Comparison of ENCODE assay signal across 17 cellular contexts in the genomic region with DNA sequence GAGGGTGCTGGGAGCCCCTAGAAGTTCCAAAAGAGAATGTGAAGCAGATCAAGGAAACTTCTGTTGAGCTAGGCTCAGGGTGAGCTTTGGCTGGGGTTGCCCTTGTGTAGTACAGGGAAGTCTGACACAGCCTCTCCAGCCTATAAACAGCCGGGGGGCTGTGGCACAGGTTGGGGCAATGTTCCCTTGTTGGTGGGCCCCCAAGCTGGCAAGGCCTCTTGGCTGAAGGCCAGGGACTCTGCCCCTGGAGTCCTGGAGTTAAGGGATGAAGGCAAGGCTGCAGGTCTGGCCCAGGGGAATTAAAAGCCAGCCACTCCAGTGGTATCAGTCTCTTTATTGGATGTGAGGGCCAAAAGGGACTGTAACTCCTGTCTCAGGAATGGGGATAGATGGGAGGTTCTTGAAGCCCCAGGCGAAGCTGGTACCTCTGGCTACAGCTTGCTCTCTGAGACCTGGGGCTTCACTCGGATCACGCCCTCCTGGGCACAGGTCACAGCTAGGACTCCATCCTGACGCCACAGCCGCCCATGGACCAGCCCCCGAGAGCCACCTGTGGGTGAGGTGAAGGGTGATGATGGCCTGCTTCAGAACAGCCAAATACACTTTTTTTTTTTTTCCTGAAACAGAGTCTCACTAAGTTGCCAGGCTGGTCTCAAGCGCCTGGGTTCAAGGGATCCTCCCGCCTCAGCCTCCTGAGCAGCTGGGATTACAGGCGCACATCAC. TPM values are rescaled to one million over a fixed set of nuclear protein-coding genes. Genes with fewer than 3 reads are reported as not detected.
DNase-seq lines count a peak whose midpoint lies in the region; ATAC-seq, FAIRE-seq and TF ChIP-seq lines count a peak whose summit lies in the region.
"Had no signal": no experiment of that assay in that cellular context is flagged by ENCODE, and none has a peak within 500 bp of the region (broad histone marks: within the 10 kb centered on the region; RNA-seq: fewer than 3 reads in every experiment).

No MANE protein-coding gene starts in this region.

- whole genome bisulfite sequencing in GM12878 (ENCODE audit: insufficient coverage, insufficient replicate concordance, low lambda C conversion rate, missing lambda C conversion rate) = 91% methylated on average over 9 of the region's 10 CpGs
- 90% methylated on average over 10 of the region's 10 CpGs for WGBS in suprapubic skin

- no peaks in the 10 kb centered on the region for H3K79me2 ChIP-seq in OCI-LY7 (ENCODE audit: insufficient read depth, low read depth, low read length)
- no peaks in the 10 kb centered on the region for H3K79me2 ChIP-seq in GM12878 (ENCODE audit: control insufficient read depth, insufficient read depth, low read length)

- H4K20me1 ChIP-seq in OCI-LY7 (ENCODE audit: insufficient read depth, low read length) (no peaks in the 10 kb centered on the region), GM12878 (ENCODE audit: control insufficient read depth, insufficient read depth) (no peaks in the 10 kb centered on the region)

- H3K4me3 ChIP-seq in OCI-LY7 (ENCODE audit: low read depth, low read length, poor library complexity, severe bottlenecking) (peak overlapping the region; percentile 12), GM12878 (no peak overlapping the region), suprapubic skin (no peak overlapping the region)

- DNase-seq in OCI-LY7 (ENCODE audit: low spot score) (no peak), GM12878 (ENCODE audit: low read depth, low spot score) (no peak), naive B cell (no peak), suprapubic skin (ENCODE audit: low spot score in 2 of 2) (no peak), activated gamma-delta T cell (lab: John Stamatoyannopoulos, UW) (no peak), NCI-H2081 treated with DMSO at 0.1 percent for 48 hours (lab: John Stamatoyannopoulos, UW) (no peak)
- DNase-seq: Calu3; effector CD8-positive, alpha-beta T cell; NCI-H2107; NCI-H526; SK-N-SH; T-helper 9 cell had no signal

- no peak for ATAC-seq in GM12878
- no peak for ATAC-seq in naive B cell (ENCODE audit: low read depth in 2 of 2)
- no peak for ATAC-seq in HG02678 (IDR thresholded peaks at IDR 0.05; ENCODE audit: unreplicated experiment)
- ATAC-seq: activated CD4-positive, CD25-positive, alpha-beta regulatory T cell treated with anti-CD3 and anti-CD28 coated beads, Interleukin-2, amount 50 U/mL, for 24 hours had no signal

- no TSS peak for BruUV-seq in OCI-LY7 (replicated peaks; lab: Mats Ljungman, UMichigan)
- BruUV-seq in GM12878 (replicated peaks; lab: Mats Ljungman, UMichigan) = no TSS peak

- no peaks in the 10 kb centered on the region for H3K9me3 ChIP-seq in OCI-LY7 (ENCODE audit: low read length)
- no peaks in the 10 kb centered on the region for H3K9me3 ChIP-seq in GM12878 (replicated peaks; ENCODE audit: control insufficient read depth, insufficient read depth, low read length)
- H3K9me3 ChIP-seq in suprapubic skin = no peaks in the 10 kb centered on the region
- H3K9me3 ChIP-seq: SK-N-SH had no signal

- H3K27ac ChIP-seq in OCI-LY7 (ENCODE audit: low read depth, low read length, poor library complexity, severe bottlenecking) (peak overlapping the region; percentile 66), GM12878 (ENCODE audit: control insufficient read depth, insufficient read depth) (peak overlapping the region; percentile 39), suprapubic skin (peak overlapping the region; percentile 17)

- peak overlapping the region; percentile 45 to 84 (median 77) for H3K27ac Mint-ChIP-seq in naive B cell
- H3K27ac Mint-ChIP-seq: stimulated activated naive CD8-positive, alpha-beta T cell treated with anti-CD3 and anti-CD28 coated beads, Interleukin-15, Interleukin-2, amounts not matched to agents 100 ng/mL and 50 ng/mL, for 24 hours had no signal

- H2AFZ ChIP-seq in OCI-LY7 (ENCODE audit: low read length) = peak overlapping the region; percentile 13; the same call in 1 of the 2 replicates
- no peak overlapping the region for H2AFZ ChIP-seq in GM12878 (ENCODE audit: control insufficient read depth, low read depth, low read length)

- no peaks in the 10 kb centered on the region for H3K9me3 Mint-ChIP-seq in naive B cell
- H3K9me3 Mint-ChIP-seq: central memory CD8-positive, alpha-beta T cell; stimulated activated naive CD8-positive, alpha-beta T cell treated with anti-CD3 and anti-CD28 coated beads, Interleukin-15, Interleukin-2, amounts not matched to agents 100 ng/mL and 50 ng/mL, for 24 hours had no signal

- no peak for TF ChIP-seq EP300 in GM12878 (IDR thresholded peaks at IDR 0.05; ENCODE audit: borderline replicate concordance in 1 of 2, control insufficient read depth in 1 of 2, low read depth in 2 of 2, low read length in 2 of 2)
- TF ChIP-seq EP300 in suprapubic skin (IDR thresholded peaks at IDR 0.05) = no peak

- no peak for FAIRE-seq in GM12878 (lab: Jason Lieb, UNC)

- CTCF ChIA-PET in OCI-LY7 (lab: Charles Lee; ENCODE audit: unreplicated experiment) = interaction anchor here (1.2 kb wide), 1 partner anchor 19 kb away, joined by 3 read pairs; no protein-coding TSS in a partner anchor
- CTCF ChIA-PET in GM12878 (lab: Yijun Ruan, JAX) = interaction anchor here (1.0 to 3.8 kb wide), 7 partner anchors 8 to 129 kb away, joined by 3 to 18 read pairs (median 8); a partner anchor contains a TSS

- peaks cover 32% of the 10 kb centered on the region; the same call in 1 of the 2 replicates for H3K36me3 ChIP-seq in OCI-LY7 (ENCODE audit: insufficient read depth, low read length)
- H3K36me3 ChIP-seq in GM12878 (ENCODE audit: control insufficient read depth in 2 of 2, insufficient read depth in 2 of 2, low read length in 1 of 2) = peaks cover 5 to 12% of the 10 kb centered on the region in 2 experiments
- H3K36me3 ChIP-seq in suprapubic skin = peaks cover 74% of the 10 kb centered on the region

- no peaks in the 10 kb centered on the region for H3K27me3 Mint-ChIP-seq in naive B cell
- H3K27me3 Mint-ChIP-seq: central memory CD8-positive, alpha-beta T cell; stimulated activated naive CD8-positive, alpha-beta T cell treated with anti-CD3 and anti-CD28 coated beads, Interleukin-15, Interleukin-2, amounts not matched to agents 100 ng/mL and 50 ng/mL, for 24 hours had no signal

- H3K9me2 ChIP-seq in OCI-LY7 (ENCODE audit: insufficient read depth, low read length) = no peaks in the 10 kb centered on the region
- H3K9me2 ChIP-seq: SK-N-SH had no signal

- SMC1A ChIA-PET in GM12878 (lab: Charles Lee; ENCODE audit: uncharacterized antibody, unreplicated experiment) = interaction anchor here (0.6 to 2.1 kb wide), 14 partner anchors 8 to 170 kb away, joined by 3 to 4 read pairs (median 4); a partner anchor contains a TSS

- H3K9ac ChIP-seq in GM12878 (ENCODE audit: control insufficient read depth, insufficient read depth, low read length) = no peak overlapping the region
- H3K9ac ChIP-seq: SK-N-SH had no signal

- RAD21 ChIA-PET in GM12878 (lab: Charles Lee; ENCODE audit: unreplicated experiment) = interaction anchor here (0.9 to 1.7 kb wide), 11 partner anchors 16 to 129 kb away, joined by 3 to 6 read pairs (median 4); a partner anchor contains a TSS

- H3K27me3 ChIP-seq in GM12878 (replicated peaks in 1 of 2; ENCODE audit: control insufficient read depth in 2 of 2, insufficient read depth in 2 of 2, low read length in 1 of 2) (no peaks in the 10 kb centered on the region), suprapubic skin (no peaks in the 10 kb centered on the region)

- no peak for TF ChIP-seq POLR2A in GM12878 (IDR thresholded peaks at IDR 0.05; ENCODE audit: low read depth, low read length)
- no peak for TF ChIP-seq POLR2A in suprapubic skin (IDR thresholded peaks at IDR 0.05)

- peaks cover 5 to 15% of the 10 kb centered on the region in 2 donors for H3K36me3 Mint-ChIP-seq in naive B cell

- TF ChIP-seq CTCF in OCI-LY7 (conservative IDR thresholded peaks at IDR 0.05; ENCODE audit: low read length) = no peak
- TF ChIP-seq CTCF in GM12878 (IDR thresholded peaks at IDR 0.05 in 2 of 3, conservative IDR thresholded peaks at IDR 0.05 in 1 of 3; ENCODE audit: control insufficient read depth in 2 of 3, extremely low read depth in 1 of 3, insufficient read depth in 1 of 3, low read depth in 3 of 3, low read length in 3 of 3) = no peak
- no peak for TF ChIP-seq CTCF in suprapubic skin (IDR thresholded peaks at IDR 0.05)

- H3K4me2 ChIP-seq in OCI-LY7 (ENCODE audit: low read length) (peak overlapping the region; percentile 58), GM12878 (ENCODE audit: control insufficient read depth, insufficient read depth) (no peak overlapping the region)
- H3K4me2 ChIP-seq: SK-N-SH had no signal

- H3K4me3 Mint-ChIP-seq in naive B cell = peak overlapping the region in 7 of 8 donors; percentile 2 to 85 (median 43)
- H3K4me3 Mint-ChIP-seq: central memory CD8-positive, alpha-beta T cell; stimulated activated naive CD8-positive, alpha-beta T cell treated with anti-CD3 and anti-CD28 coated beads, Interleukin-15, Interleukin-2, amounts not matched to agents 100 ng/mL and 50 ng/mL, for 24 hours had no signal

- H3K4me1 ChIP-seq in OCI-LY7 (ENCODE audit: insufficient read depth, low read length, poor library complexity, severe bottlenecking) = peaks cover 20% of the 10 kb centered on the region
- peaks cover 14% of the 10 kb centered on the region for H3K4me1 ChIP-seq in GM12878 (ENCODE audit: control insufficient read depth, insufficient read depth, low read length)
- H3K4me1 ChIP-seq in suprapubic skin = peaks cover 19% of the 10 kb centered on the region

- in situ Hi-C loops in GM12878 (cut with MboI) = no loop called here

- POLR2A ChIA-PET in OCI-LY7 (lab: Charles Lee) (interaction anchor here (0.9 to 2.4 kb wide), 11 partner anchors 9 to 129 kb away, joined by 3 to 11 read pairs (median 5); a partner anchor contains a TSS), GM12878 (lab: Charles Lee) (interaction anchor here (0.9 to 2.3 kb wide), 8 partner anchors 11 to 119 kb away, joined by 3 to 10 read pairs (median 5); a partner anchor contains a TSS)

- intact Hi-C loops in OCI-LY7 (cut with micrococcal nuclease; ENCODE audit: unreplicated experiment) (no loop called here), GM12878 (cut with micrococcal nuclease; ENCODE audit: unreplicated experiment) (no loop called here)

- no peak for TF ChIP-seq RAD21 in GM12878 (IDR thresholded peaks at IDR 0.05; ENCODE audit: insufficient read depth, low read depth, low read length)

- H3K4me1 Mint-ChIP-seq in naive B cell = peaks cover 15 to 20% (median 16%) of the 10 kb centered on the region in 3 donors

RNA-seq across cellular contexts. Expression of a gene that starts 8.0 kb away (rescaled TPM):
- total RNA-seq in OCI-LY7 (2014; rRNA removed; shearing (Covaris generic)) = 0.49 and 0.79 TPM in 2 replicates
- total RNA-seq in OCI-LY7 (2022) (0.49 and 1.1 TPM in 2 replicates), GM12878 (2014; rRNA removed) (0.76 and 0.79 TPM in 2 replicates), GM12878 (2014; rRNA removed; fragmentation: Illumina TruSeq; extraction: Trizol) (0.22 and 0.23 TPM in 2 replicates), GM12878 (2021) (0.77 and 1.2 TPM in 2 replicates), suprapubic skin (100 to 1,000 TPM; 106 to 161 (median 143) TPM)
- total RNA-seq in GM12878 (2013; cell fraction: nucleolus; rRNA removed) = 2.3 and 5.2 TPM in 2 replicates
- polyA plus RNA-seq in GM12878 (2011; ENCODE audit: low read depth) = 0.41 TPM
- polyA plus RNA-seq in GM12878 (2011; rRNA removed) (0.27 and 0.41 TPM in 2 replicates), GM12878 (2014; fragmentation: Illumina TruSeq; extraction: Trizol) (0.10 and 0.27 TPM in 2 replicates), GM12878 (2014; fragmentation: Nextera tagmentation; extraction: Ambion mirVana) (under 1 TPM; 0.34 to 0.37 TPM), GM12878 (2014; rRNA removed) (1.1 and 1.3 TPM in 2 replicates), GM12878 (2016; fragmentation: Nextera tagmentation; extraction: Ambion mirVana) (1 to 10 TPM in 1 of 2 experiments, under 1 TPM in 1; 0.74 to 1.4 TPM), naive B cell (ENCODE audit: low read depth in 6 of 6) (1 to 10 TPM in 3 of 6 donors, under 1 TPM in 2, not detected in 1; 0.45 to 1.9 (median 1.1) TPM)
- 0.76 and 0.97 TPM in 2 replicates for polyA plus RNA-seq in GM12878 (2011; cell fraction: cytosol; rRNA removed)
- 0.49 and 0.92 TPM in 2 replicates for polyA plus RNA-seq in GM12878 (2011; cell fraction: nucleus; rRNA removed)
- polyA plus RNA-seq in GM12878 (2012) = 1.1 and 1.9 TPM in 2 replicates
- polyA minus RNA-seq in GM12878 (2011; rRNA and poly(A)+ RNA removed) = 0.15 and 0.52 TPM in 2 replicates
- polyA minus RNA-seq in GM12878 (2011; cell fraction: cytosol; rRNA and poly(A)+ RNA removed) = not detected in 2 replicates
- polyA minus RNA-seq in GM12878 (2011; cell fraction: nucleus; rRNA and poly(A)+ RNA removed) = 0.85 and 1.4 TPM in 2 replicates

RNA-seq across cellular contexts. Expression of a gene that starts 14.5 kb away (rescaled TPM):
- not detected in 2 replicates for total RNA-seq in OCI-LY7 (2014; rRNA removed; shearing (Covaris generic))
- total RNA-seq in OCI-LY7 (2022) (not detected in 2 replicates), GM12878 (2014; rRNA removed) (not detected in 2 replicates), GM12878 (2014; rRNA removed; fragmentation: Illumina TruSeq; extraction: Trizol) (not detected in 2 replicates), GM12878 (2021) (not detected in 2 replicates), suprapubic skin (1 to 10 TPM in 1 of 4 donors, under 1 TPM in 1, not detected in 2; 0.91 to 1.6 TPM)
- total RNA-seq in GM12878 (2013; cell fraction: nucleolus; rRNA removed) = not detected in 2 replicates
- polyA plus RNA-seq in GM12878 (2011; ENCODE audit: low read depth) = not detected
- polyA plus RNA-seq in GM12878 (2011; rRNA removed) (not detected in 2 replicates), GM12878 (2014; fragmentation: Illumina TruSeq; extraction: Trizol) (not detected in 2 replicates), GM12878 (2014; fragmentation: Nextera tagmentation; extraction: Ambion mirVana) (not detected), GM12878 (2014; rRNA removed) (not detected in 2 replicates), GM12878 (2016; fragmentation: Nextera tagmentation; extraction: Ambion mirVana) (under 1 TPM in 1 of 2 experiments, not detected in 1; 0.37 TPM), naive B cell (ENCODE audit: low read depth in 6 of 6) (1 to 10 TPM in 1 of 6 donors, under 1 TPM in 2, not detected in 3; 0.64 to 1.2 (median 0.69) TPM)
- polyA plus RNA-seq in GM12878 (2011; cell fraction: cytosol; rRNA removed) = 0.09 and 0.15 TPM in 2 replicates
- not detected in 2 replicates for polyA plus RNA-seq in GM12878 (2011; cell fraction: nucleus; rRNA removed)
- polyA plus RNA-seq in GM12878 (2012) = 0.31 TPM in 1 of 2 replicates, not detected in the other
- polyA minus RNA-seq in GM12878 (2011; rRNA and poly(A)+ RNA removed) = not detected in 2 replicates
- not detected in 2 replicates for polyA minus RNA-seq in GM12878 (2011; cell fraction: cytosol; rRNA and poly(A)+ RNA removed)
- not detected in 2 replicates for polyA minus RNA-seq in GM12878 (2011; cell fraction: nucleus; rRNA and poly(A)+ RNA removed)
- total RNA-seq: Calu3, renal cortical epithelial cell had no signal

RNA-seq across cellular contexts. Expression of a gene that starts 15.6 kb away (rescaled TPM):
- total RNA-seq in OCI-LY7 (2014; rRNA removed; shearing (Covaris generic)) = 37.1 and 44.6 TPM in 2 replicates
- 28.0 and 28.2 TPM in 2 replicates for total RNA-seq in OCI-LY7 (2022)
- 43.6 and 48.2 TPM in 2 replicates for total RNA-seq in GM12878 (2013; cell fraction: nucleolus; rRNA removed)
- 45.0 and 47.9 TPM in 2 replicates for total RNA-seq in GM12878 (2014; rRNA removed)
- 15.2 and 16.5 TPM in 2 replicates for total RNA-seq in GM12878 (2014; rRNA removed; fragmentation: Illumina TruSeq; extraction: Trizol)
- 24.9 and 27.3 TPM in 2 replicates for total RNA-seq in GM12878 (2021)
- 12.5 TPM for polyA plus RNA-seq in GM12878 (2011; ENCODE audit: low read depth)
- polyA plus RNA-seq in GM12878 (2011; rRNA removed) = 22.9 and 39.3 TPM in 2 replicates
- 75.7 and 85.6 TPM in 2 replicates for polyA plus RNA-seq in GM12878 (2011; cell fraction: cytosol; rRNA removed)
- 67.1 and 69.3 TPM in 2 replicates for polyA plus RNA-seq in GM12878 (2011; cell fraction: nucleus; rRNA removed)
- 22.6 and 23.4 TPM in 2 replicates for polyA plus RNA-seq in GM12878 (2012)
- polyA plus RNA-seq in GM12878 (2014; fragmentation: Illumina TruSeq; extraction: Trizol) = 9.5 and 15.9 TPM in 2 replicates
- polyA plus RNA-seq in GM12878 (2014; fragmentation: Nextera tagmentation; extraction: Ambion mirVana) = 10 to 100 TPM in 1 of 2 experiments, 1 to 10 TPM in 1; 5.1 to 10.1 TPM
- 42.0 and 45.3 TPM in 2 replicates for polyA plus RNA-seq in GM12878 (2014; rRNA removed)
- polyA plus RNA-seq in GM12878 (2016; fragmentation: Nextera tagmentation; extraction: Ambion mirVana) = 10 to 100 TPM; 36.3 to 47.5 TPM
- 19.8 and 46.3 TPM in 2 replicates for polyA minus RNA-seq in GM12878 (2011; rRNA and poly(A)+ RNA removed)
- 6.8 and 13.9 TPM in 2 replicates for polyA minus RNA-seq in GM12878 (2011; cell fraction: cytosol; rRNA and poly(A)+ RNA removed)
- polyA minus RNA-seq in GM12878 (2011; cell fraction: nucleus; rRNA and poly(A)+ RNA removed) = 21.6 and 34.5 TPM in 2 replicates
- polyA plus RNA-seq in naive B cell (ENCODE audit: low read depth in 6 of 6) = 10 to 100 TPM; 35.4 to 46.7 (median 38.7) TPM
- total RNA-seq in suprapubic skin = 10 to 100 TPM; 34.4 to 62.0 (median 44.3) TPM

RNA-seq across cellular contexts. Expression of a gene that starts 15.8 kb away (rescaled TPM):
- total RNA-seq in OCI-LY7 (2014; rRNA removed; shearing (Covaris generic)) = 5.7 and 12.0 TPM in 2 replicates
- 6.0 and 6.8 TPM in 2 replicates for total RNA-seq in OCI-LY7 (2022)
- 6.8 and 7.8 TPM in 2 replicates for total RNA-seq in GM12878 (2013; cell fraction: nucleolus; rRNA removed)
- total RNA-seq in GM12878 (2014; rRNA removed) = 4.6 and 5.7 TPM in 2 replicates
- total RNA-seq in GM12878 (2014; rRNA removed; fragmentation: Illumina TruSeq; extraction: Trizol) = 4.3 and 4.9 TPM in 2 replicates
- total RNA-seq in GM12878 (2021) = 4.1 and 4.5 TPM in 2 replicates
- 1.2 TPM for polyA plus RNA-seq in GM12878 (2011; ENCODE audit: low read depth)
- 4.3 and 5.1 TPM in 2 replicates for polyA plus RNA-seq in GM12878 (2011; rRNA removed)
- 5.1 and 5.5 TPM in 2 replicates for polyA plus RNA-seq in GM12878 (2011; cell fraction: cytosol; rRNA removed)
- 3.6 and 3.7 TPM in 2 replicates for polyA plus RNA-seq in GM12878 (2011; cell fraction: nucleus; rRNA removed)
- polyA plus RNA-seq in GM12878 (2012) = 1.1 and 3.4 TPM in 2 replicates
- polyA plus RNA-seq in GM12878 (2014; fragmentation: Illumina TruSeq; extraction: Trizol) = 3.2 and 4.7 TPM in 2 replicates
- 1 to 10 TPM; 1.6 to 2.0 TPM for polyA plus RNA-seq in GM12878 (2014; fragmentation: Nextera tagmentation; extraction: Ambion mirVana)
- 4.1 and 4.6 TPM in 2 replicates for polyA plus RNA-seq in GM12878 (2014; rRNA removed)
- polyA plus RNA-seq in GM12878 (2016; fragmentation: Nextera tagmentation; extraction: Ambion mirVana) = 1 to 10 TPM; 3.5 to 3.6 TPM
- polyA minus RNA-seq in GM12878 (2011; rRNA and poly(A)+ RNA removed) = 11.8 and 13.4 TPM in 2 replicates
- 2.6 and 2.8 TPM in 2 replicates for polyA minus RNA-seq in GM12878 (2011; cell fraction: cytosol; rRNA and poly(A)+ RNA removed)
- 1.8 and 3.3 TPM in 2 replicates for polyA minus RNA-seq in GM12878 (2011; cell fraction: nucleus; rRNA and poly(A)+ RNA removed)
- polyA plus RNA-seq in naive B cell (ENCODE audit: low read depth in 6 of 6) = 1 to 10 TPM in 5 of 6 donors, not detected in 1; 1.3 to 2.9 (median 1.8) TPM
- 1 to 10 TPM; 2.1 to 4.6 (median 3.6) TPM for total RNA-seq in suprapubic skin

RNA-seq across cellular contexts. Expression of a gene that starts 29.1 kb away (rescaled TPM):
- 225 and 269 TPM in 2 replicates for total RNA-seq in OCI-LY7 (2014; rRNA removed; shearing (Covaris generic))
- total RNA-seq in OCI-LY7 (2022) (222 and 255 TPM in 2 replicates), GM12878 (2014; rRNA removed) (174 and 186 TPM in 2 replicates), GM12878 (2014; rRNA removed; fragmentation: Illumina TruSeq; extraction: Trizol) (115 and 117 TPM in 2 replicates), GM12878 (2021) (133 and 141 TPM in 2 replicates), suprapubic skin (10 to 100 TPM in 3 of 4 donors, 1 to 10 TPM in 1; 9.0 to 25.4 (median 20.7) TPM)
- total RNA-seq in GM12878 (2013; cell fraction: nucleolus; rRNA removed) = 3.5 and 5.6 TPM in 2 replicates
- 135 TPM for polyA plus RNA-seq in GM12878 (2011; ENCODE audit: low read depth)
- polyA plus RNA-seq in GM12878 (2011; rRNA removed) (139 and 175 TPM in 2 replicates), GM12878 (2014; fragmentation: Illumina TruSeq; extraction: Trizol) (163 and 178 TPM in 2 replicates), GM12878 (2014; fragmentation: Nextera tagmentation; extraction: Ambion mirVana) (100 to 1,000 TPM in 1 of 2 experiments, 10 to 100 TPM in 1; 86.2 to 140 TPM), GM12878 (2014; rRNA removed) (229 and 243 TPM in 2 replicates), GM12878 (2016; fragmentation: Nextera tagmentation; extraction: Ambion mirVana) (100 to 1,000 TPM; 396 to 412 TPM), naive B cell (ENCODE audit: low read depth in 6 of 6) (under 1 TPM in 1 of 6 donors, not detected in 5; 0.53 TPM)
- polyA plus RNA-seq in GM12878 (2011; cell fraction: cytosol; rRNA removed) = 226 and 261 TPM in 2 replicates
- 90.0 and 96.1 TPM in 2 replicates for polyA plus RNA-seq in GM12878 (2011; cell fraction: nucleus; rRNA removed)
- polyA plus RNA-seq in GM12878 (2012) = 100 and 106 TPM in 2 replicates
- 59.9 and 79.5 TPM in 2 replicates for polyA minus RNA-seq in GM12878 (2011; rRNA and poly(A)+ RNA removed)
- polyA minus RNA-seq in GM12878 (2011; cell fraction: cytosol; rRNA and poly(A)+ RNA removed) = 56.4 and 68.8 TPM in 2 replicates
- 20.3 and 24.9 TPM in 2 replicates for polyA minus RNA-seq in GM12878 (2011; cell fraction: nucleus; rRNA and poly(A)+ RNA removed)

Comparison
In these comparisons a context has a peak if more than half of its experiments do, and no peak if none do; other contexts are left out.
1. RNA of a gene that starts 8.0 kb away (total RNA-seq): 106 to 161 TPM in suprapubic skin; 0.49 to 1.1 TPM in OCI-LY7 and 0.22 to 5.2 TPM in GM12878; every median in the first group is over 10 times any median in the second.
2. Peak in every context shown above with its lines, with median percentiles within 50 percentile points of each other: H3K27ac ChIP-seq.